ENCODE assay signal across 1 cellular context in genomic region chr14:24062216-24062980, GRCh38.
TF ChIP-seq lines count a peak whose summit lies in the region.

No MANE protein-coding gene starts in this region.

TF ChIP-seq in GM23338, 12 proteins besides CTCF, POLR2A, EP300 and RAD21 (continued from another document):
- TF ChIP-seq, protein P1, sequence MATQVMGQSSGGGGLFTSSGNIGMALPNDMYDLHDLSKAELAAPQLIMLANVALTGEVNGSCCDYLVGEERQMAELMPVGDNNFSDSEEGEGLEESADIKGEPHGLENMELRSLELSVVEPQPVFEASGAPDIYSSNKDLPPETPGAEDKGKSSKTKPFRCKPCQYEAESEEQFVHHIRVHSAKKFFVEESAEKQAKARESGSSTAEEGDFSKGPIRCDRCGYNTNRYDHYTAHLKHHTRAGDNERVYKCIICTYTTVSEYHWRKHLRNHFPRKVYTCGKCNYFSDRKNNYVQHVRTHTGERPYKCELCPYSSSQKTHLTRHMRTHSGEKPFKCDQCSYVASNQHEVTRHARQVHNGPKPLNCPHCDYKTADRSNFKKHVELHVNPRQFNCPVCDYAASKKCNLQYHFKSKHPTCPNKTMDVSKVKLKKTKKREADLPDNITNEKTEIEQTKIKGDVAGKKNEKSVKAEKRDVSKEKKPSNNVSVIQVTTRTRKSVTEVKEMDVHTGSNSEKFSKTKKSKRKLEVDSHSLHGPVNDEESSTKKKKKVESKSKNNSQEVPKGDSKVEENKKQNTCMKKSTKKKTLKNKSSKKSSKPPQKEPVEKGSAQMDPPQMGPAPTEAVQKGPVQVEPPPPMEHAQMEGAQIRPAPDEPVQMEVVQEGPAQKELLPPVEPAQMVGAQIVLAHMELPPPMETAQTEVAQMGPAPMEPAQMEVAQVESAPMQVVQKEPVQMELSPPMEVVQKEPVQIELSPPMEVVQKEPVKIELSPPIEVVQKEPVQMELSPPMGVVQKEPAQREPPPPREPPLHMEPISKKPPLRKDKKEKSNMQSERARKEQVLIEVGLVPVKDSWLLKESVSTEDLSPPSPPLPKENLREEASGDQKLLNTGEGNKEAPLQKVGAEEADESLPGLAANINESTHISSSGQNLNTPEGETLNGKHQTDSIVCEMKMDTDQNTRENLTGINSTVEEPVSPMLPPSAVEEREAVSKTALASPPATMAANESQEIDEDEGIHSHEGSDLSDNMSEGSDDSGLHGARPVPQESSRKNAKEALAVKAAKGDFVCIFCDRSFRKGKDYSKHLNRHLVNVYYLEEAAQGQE (IDR thresholded peaks at IDR 0.05; ENCODE audit: unreplicated experiment): no peak
- no peak for TF ChIP-seq POLR2AphosphoS5 (IDR thresholded peaks at IDR 0.05; ENCODE audit: low read depth)
- no peak for TF ChIP-seq JUNB (IDR thresholded peaks at IDR 0.05; ENCODE audit: unreplicated experiment)
- no peak for TF ChIP-seq ZNF462 (CRISPR knock-in tag; IDR thresholded peaks at IDR 0.05)
- no peak for TF ChIP-seq EZH2 (IDR thresholded peaks at IDR 0.05; ENCODE audit: low read depth, unreplicated experiment)
- TF ChIP-seq EZH2phosphoT487 (IDR thresholded peaks at IDR 0.05; ENCODE audit: unreplicated experiment): no peak
